Comparison of ENCODE assay signal across 19 cellular contexts in genomic region chr12:50197297-50197727, GRCh38. TPM values are rescaled to one million over a fixed set of nuclear protein-coding genes. Genes with fewer than 3 reads are reported as not detected.
DNase-seq lines count a peak whose midpoint lies in the region; ATAC-seq and TF ChIP-seq lines count a peak whose summit lies in the region.
"Had no signal": no experiment of that assay in that cellular context is flagged by ENCODE, and none has a peak within 500 bp of the region (broad histone marks: within the 10 kb centered on the region; RNA-seq: fewer than 3 reads in every experiment).

No MANE protein-coding gene starts in this region.

- WGBS in GM23248 (ENCODE audit: low coverage in 1 of 2, low lambda C conversion rate in 2 of 2, missing lambda C conversion rate in 2 of 2), 2 experiments, result 75 to 84% methylated on average over 5 of the region's 5 CpGs

- POLR2A ChIA-PET in RWPE1 (lab: Yijun Ruan, JAX; ENCODE audit: low non-redundant PET), result no interaction called here

- CTCF ChIA-PET in RWPE1 (lab: Yijun Ruan, JAX), result no interaction called here

- H3K27ac ChIP-seq in GM23248 (peak overlapping the region; percentile 50), RWPE1 (peak overlapping the region; percentile 37; the same call in 1 of the 2 replicates)
- H3K27ac ChIP-seq: dorsolateral prefrontal cortex, SJSA1, thoracic aorta had no signal

- H3K4me3 Mint-ChIP-seq in effector memory CD8-positive, alpha-beta T cell, result no peak overlapping the region
- H3K4me3 Mint-ChIP-seq: T-helper 2 cell treated with Interferon-gamma antibody and Interleukin-4, amounts not matched to agents 5 μg/mL and 100 μg/mL, for 36 hours had no signal

- no peak overlapping the region for H3K27ac Mint-ChIP-seq in effector memory CD8-positive, alpha-beta T cell
- H3K27ac Mint-ChIP-seq: T-helper 2 cell treated with Interferon-gamma antibody and Interleukin-4, amounts not matched to agents 5 μg/mL and 100 μg/mL, for 36 hours had no signal

- H3K4me2 ChIP-seq in GM23248 (ENCODE audit: unreplicated experiment), result peak overlapping the region; percentile 16

- H3K9ac ChIP-seq in GM23248, result 0 out of 2 replicates have a peak overlapping the region, but pooled peaks have one; percentile 0

- in situ Hi-C loops in GM23248 (cut with MboI), result no loop called here

- peaks cover 69% of the 10 kb centered on the region for H3K79me2 ChIP-seq in GM23248 (ENCODE audit: insufficient read depth)

- H3K9me2 ChIP-seq in GM23248 (ENCODE audit: insufficient read depth), result no peaks in the 10 kb centered on the region

- ATAC-seq in mucosa of descending colon (peak; percentile 62), HG02759 (IDR thresholded peaks at IDR 0.05; ENCODE audit: unreplicated experiment) (no peak)
- ATAC-seq in effector memory CD8-positive, alpha-beta T cell (replicated peaks), result no peak
- ATAC-seq: left cardiac atrium had no signal

- TF ChIP-seq CTCF in RWPE1 (conservative IDR thresholded peaks at IDR 0.05; ENCODE audit: low read depth), result no peak
- TF ChIP-seq CTCF in mucosa of descending colon (IDR thresholded peaks at IDR 0.05), result no peak

- no peaks in the 10 kb centered on the region for H3K9me3 Mint-ChIP-seq in effector memory CD8-positive, alpha-beta T cell
- H3K9me3 Mint-ChIP-seq: T-helper 2 cell treated with Interferon-gamma antibody and Interleukin-4, amounts not matched to agents 5 μg/mL and 100 μg/mL, for 36 hours had no signal

- peaks cover 69% of the 10 kb centered on the region for H3K4me1 ChIP-seq in GM23248 (ENCODE audit: insufficient read depth)
- H3K4me1 ChIP-seq in mucosa of descending colon (ENCODE audit: low read depth), result peaks cover 15% of the 10 kb centered on the region

- no peak overlapping the region for H2AFZ ChIP-seq in GM23248

- peak; percentile 40 for DNase-seq in GM23248
- DNase-seq in NCI-H2029 (lab: John Stamatoyannopoulos, UW), result peak; percentile 84
- no peak for DNase-seq in RWPE1 (ENCODE audit: low spot score)
- DNase-seq in mucosa of descending colon, result no peak
- no peak for DNase-seq in GM19238 (ENCODE audit: insufficient read length, low spot score)
- DNase-seq in MV-4-11 (lab: John Stamatoyannopoulos, UW), result no peak
- DNase-seq in effector memory CD8-positive, alpha-beta T cell, result no peak
- DNase-seq: activated CD8-positive, alpha-beta memory T cell treated with anti-CD3 and anti-CD28 coated beads, Interleukin-2, amount 50 U/mL, for 4 hours; activated naive CD4-positive, alpha-beta T cell; AML-193; dorsolateral prefrontal cortex; HCEC 1CT; left cardiac atrium; NCI-H2227 treated with DMSO at 0.1 percent for 48 hours; sigmoid colon had no signal

- H3K9me3 ChIP-seq in GM23248 (ENCODE audit: low read depth) (no peaks in the 10 kb centered on the region), mucosa of descending colon (no peaks in the 10 kb centered on the region)
- H3K9me3 ChIP-seq: sigmoid colon, SJSA1, thoracic aorta had no signal

- no peaks in the 10 kb centered on the region for H4K20me1 ChIP-seq in GM23248 (ENCODE audit: insufficient read depth)

- peaks cover 86% of the 10 kb centered on the region for H3F3A ChIP-seq in GM23248 (ENCODE audit: insufficient read depth)

- peaks cover 62% of the 10 kb centered on the region for H3K36me3 ChIP-seq in GM23248 (ENCODE audit: low read depth)
- peaks cover 4% of the 10 kb centered on the region for H3K36me3 ChIP-seq in mucosa of descending colon (ENCODE audit: low read depth)

- intact Hi-C loops in mucosa of descending colon (cut with DNase I, micrococcal nuclease), result no loop called here

- H3K36me3 Mint-ChIP-seq in effector memory CD8-positive, alpha-beta T cell (ENCODE audit: insufficient read depth), result peaks cover 37% of the 10 kb centered on the region

- H3K4me3 ChIP-seq in GM23248, result no peak overlapping the region
- H3K4me3 ChIP-seq in mucosa of descending colon, result no peak overlapping the region
- H3K4me3 ChIP-seq: dorsolateral prefrontal cortex, sigmoid colon, SJSA1, thoracic aorta had no signal

- no peaks in the 10 kb centered on the region for H3K27me3 ChIP-seq in GM23248 (replicated peaks; ENCODE audit: insufficient read depth)
- H3K27me3 ChIP-seq: dorsolateral prefrontal cortex, sigmoid colon, SJSA1 had no signal

- no peaks in the 10 kb centered on the region for H3K4me1 Mint-ChIP-seq in effector memory CD8-positive, alpha-beta T cell (ENCODE audit: low read depth in 2 of 2)

- H3K27me3 Mint-ChIP-seq in effector memory CD8-positive, alpha-beta T cell, result no peaks in the 10 kb centered on the region

RNA-seq across cellular contexts. Expression of gene CERS5, which starts 30.1 kb away (rescaled TPM):
- total RNA-seq in GM23248 (2014; rRNA removed; shearing (Covaris generic)), result 52.4 and 60.7 TPM in 2 replicates
- polyA plus RNA-seq in GM23248 (2016; fragmentation: Nextera tagmentation; extraction: Ambion mirVana), result 88.7 and 99.2 TPM in 2 replicates
- total RNA-seq in mucosa of descending colon, result 10 to 100 TPM; 21.0 to 26.2 (median 23.0) TPM

Comparison
In these comparisons a context has a peak if more than half of its experiments do, and no peak if none do; other contexts are left out.
1. DNase-seq: peak in GM23248 (single experiment) and NCI-H2029 (single experiment); none in RWPE1 (single experiment), mucosa of descending colon (0 of 3), GM19238 (single experiment), MV-4-11 (single experiment) and effector memory CD8-positive, alpha-beta T cell (0 of 3).